ENCODE assay signal across 1 cellular context in the genomic region with DNA sequence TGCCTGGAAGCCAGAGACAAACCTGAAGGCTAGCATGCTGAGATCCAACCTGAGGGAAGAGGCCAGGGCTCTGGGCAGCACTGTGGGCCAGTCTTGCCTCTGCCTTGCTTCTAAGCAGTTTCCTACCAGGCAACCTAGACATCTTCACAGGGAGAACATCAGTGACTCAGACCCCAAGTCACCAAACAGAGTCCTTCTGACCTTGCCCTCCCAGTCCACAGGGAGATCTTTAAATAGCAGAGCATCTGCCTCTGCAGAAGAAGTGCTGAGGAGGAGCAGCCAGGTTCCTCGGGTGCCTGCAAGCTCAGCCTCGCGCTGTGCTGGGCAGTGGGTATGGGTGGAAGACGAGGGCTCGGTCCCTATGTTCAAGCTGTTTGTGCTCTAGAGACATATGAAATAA.
TF ChIP-seq lines count a peak whose summit lies in the region.

No MANE protein-coding gene starts in this region.

TF ChIP-seq in HepG2, 621 proteins besides CTCF, POLR2A, EP300 and RAD21:
- TF ChIP-seq ZNF672 (CRISPR knock-in tag; IDR thresholded peaks at IDR 0.05), result 0 out of 2 replicates have a peak, but pooled peaks have one; percentile 31
- TF ChIP-seq NBN (conservative IDR thresholded peaks at IDR 0.05), result no peak
